Comparison of ENCODE assay signal across 23 cellular contexts in genomic region chr3:164326714-164327113, GRCh38.
"Had no signal": no experiment of that assay in that cellular context is flagged by ENCODE, and none has a peak within 500 bp of the region (broad histone marks: within the 10 kb centered on the region; RNA-seq: fewer than 3 reads in every experiment).

No MANE protein-coding gene starts in this region.

- H3K4me3 Mint-ChIP-seq: memory B cell; mesothelial cell of epicardium; naive B cell; natural killer cell treated with Interleukin-12 subunit alpha and Interleukin-12 subunit beta and Interleukin-15 and Interleukin-18, amount 100 ng/mL, for 72 hours; stimulated activated effector memory CD8-positive, alpha-beta T cell treated with anti-CD3 and anti-CD28 coated beads, Interleukin-12 subunit alpha, Interleukin-12 subunit beta, amount 100 ng/mL, for 72 hours; type B pancreatic cell had no signal

- H3K27me3 ChIP-seq: sigmoid colon, stomach, thyroid gland had no signal

- H3K4me3 ChIP-seq: coronary artery, lung, mucosa of descending colon, psoas muscle, sigmoid colon, stomach, thyroid gland had no signal

- DNase-seq: dermis blood vessel endothelial cell; effector memory CD4-positive, alpha-beta T cell; erythroblast; hypothalamus; left ventricle myocardium superior; mucosa of descending colon; naive B cell; nucleus accumbens; psoas muscle; right cardiac atrium; sigmoid colon; stimulated activated CD4-positive, alpha-beta T cell treated with anti-CD3 and anti-CD28 coated beads, Interleukin-2, amount 100 ng/mL, for 24 hours; stimulated activated CD4-positive, alpha-beta T cell treated with anti-CD3 and anti-CD28 coated beads, Interleukin-4, amount 100 ng/mL, for 24 hours; stimulated activated naive CD4-positive, alpha-beta T cell treated with Interleukin-2 at 50 U/mL for 16 hours; stomach; thyroid gland had no signal

- H3K4me1 ChIP-seq: psoas muscle, stomach, thyroid gland had no signal

- H3K36me3 Mint-ChIP-seq: memory B cell; mesothelial cell of epicardium; naive B cell; stimulated activated effector memory CD8-positive, alpha-beta T cell treated with anti-CD3 and anti-CD28 coated beads, Interleukin-12 subunit alpha, Interleukin-12 subunit beta, amount 100 ng/mL, for 72 hours; type B pancreatic cell had no signal

- H3K4me1 Mint-ChIP-seq: memory B cell; naive B cell; stimulated activated effector memory CD8-positive, alpha-beta T cell treated with anti-CD3 and anti-CD28 coated beads, Interleukin-12 subunit alpha, Interleukin-12 subunit beta, amount 100 ng/mL, for 72 hours had no signal

- ATAC-seq: left ventricle myocardium superior; mucosa of descending colon; natural killer cell treated with Interleukin-12 subunit alpha and Interleukin-12 subunit beta and Interleukin-15 and Interleukin-18, amount 100 ng/mL, for 72 hours; psoas muscle; right cardiac atrium; stimulated activated effector memory CD8-positive, alpha-beta T cell treated with anti-CD3 and anti-CD28 coated beads, Interleukin-12 subunit alpha, Interleukin-12 subunit beta, amount 100 ng/mL, for 72 hours had no signal

- H3K9me3 Mint-ChIP-seq: memory B cell, mesothelial cell of epicardium, type B pancreatic cell had no signal

- H3K27ac ChIP-seq: coronary artery, psoas muscle, sigmoid colon, stomach, thyroid gland had no signal

- H3K9me3 ChIP-seq: mucosa of descending colon, psoas muscle, sigmoid colon, stomach, thyroid gland had no signal

- H3K27me3 Mint-ChIP-seq: memory B cell; naive B cell; natural killer cell treated with Interleukin-12 subunit alpha and Interleukin-12 subunit beta and Interleukin-15 and Interleukin-18, amount 100 ng/mL, for 72 hours; type B pancreatic cell had no signal

- H3K36me3 ChIP-seq: sigmoid colon, stomach, thyroid gland had no signal

- H3K27ac Mint-ChIP-seq: memory B cell; mesothelial cell of epicardium; naive B cell; natural killer cell treated with Interleukin-12 subunit alpha and Interleukin-12 subunit beta and Interleukin-15 and Interleukin-18, amount 100 ng/mL, for 72 hours; stimulated activated effector memory CD8-positive, alpha-beta T cell treated with anti-CD3 and anti-CD28 coated beads, Interleukin-12 subunit alpha, Interleukin-12 subunit beta, amount 100 ng/mL, for 72 hours; type B pancreatic cell had no signal
